Comparison of ENCODE assay signal across 39 cellular contexts in genomic region chr12:114334395-114334794, GRCh38.
"Had no signal": no experiment of that assay in that cellular context is flagged by ENCODE, and none has a peak within 500 bp of the region (broad histone marks: within the 10 kb centered on the region; RNA-seq: fewer than 3 reads in every experiment).

No MANE protein-coding gene starts in this region.

- H3K4me1 ChIP-seq: adrenal gland, ascending aorta, body of pancreas, breast epithelium had no signal

- H3K4me1 Mint-ChIP-seq: activated naive CD4-positive, alpha-beta T cell treated with anti-CD3 and anti-CD28 coated beads, Interleukin-2, amount 10 ng/mL, durations not matched to agents 7 days and 5 days; activated naive CD4-positive, alpha-beta T cell treated with anti-CD3 and anti-CD28 coated beads, Interleukin-2, amount 50 U/mL, for 24 hours; activated naive CD8-positive, alpha-beta T cell treated with anti-CD3 and anti-CD28 coated beads for 36 hours; activated naive CD8-positive, alpha-beta T cell treated with anti-CD3 and anti-CD28 coated beads, Interleukin-2, amount 10 ng/mL, durations not matched to agents 7 days and 5 days; activated naive CD8-positive, alpha-beta T cell treated with anti-CD3 and anti-CD28 coated beads, Interleukin-2, amount 50 U/mL, for 24 hours; activated T-helper 17 cell treated with anti-CD3 and anti-CD28 coated beads, Interleukin-2, amount 50 U/mL, for 72 hours; brain; central memory CD8-positive, alpha-beta T cell had no signal

- ATAC-seq: activated naive CD4-positive, alpha-beta T cell treated with anti-CD3 and anti-CD28 coated beads, Interleukin-2, amount 50 U/mL, for 72 hours; activated naive CD8-positive, alpha-beta T cell treated with anti-CD3 and anti-CD28 coated beads, Interleukin-2, amount 50 U/mL, for 24 hours; activated T-cell treated with anti-CD3 and anti-CD28 coated beads, Interleukin-2, amount 50 U/mL, for 4 hours; activated T-cell treated with anti-CD3 and anti-CD28 coated beads, Interleukin-2, amount 50 U/mL, for 72 hours; activated T-helper 17 cell treated with anti-CD3 and anti-CD28 coated beads, Interleukin-2, amount 50 U/mL, for 72 hours; body of pancreas had no signal

- H3K9me3 ChIP-seq: adrenal gland, ascending aorta, breast epithelium had no signal

- H3K36me3 ChIP-seq: adrenal gland, ascending aorta, brain microvascular endothelial cell, breast epithelium had no signal

- DNase-seq: activated effector memory CD4-positive, alpha-beta T cell treated with anti-CD3 and anti-CD28 coated beads, Interleukin-2, amount 50 U/mL, for 16 hours; activated effector memory CD4-positive, alpha-beta T cell treated with Interleukin-2 at 50 U/mL for 16 hours; activated gamma-delta T cell; activated gamma-delta T cell treated with Interleukin-2 at 50 U/mL for 16 hours; activated naive CD4-positive, alpha-beta T cell; activated naive CD4-positive, alpha-beta T cell treated with anti-CD3 and anti-CD28 coated beads for 36 hours; activated naive CD4-positive, alpha-beta T cell treated with anti-CD3 and anti-CD28 coated beads, Interleukin-2, amount 10 ng/mL, durations not matched to agents 7 days and 5 days; activated naive CD4-positive, alpha-beta T cell treated with anti-CD3 and anti-CD28 coated beads, Interleukin-2, amount 50 U/mL, for 16 hours; activated naive CD4-positive, alpha-beta T cell treated with Interleukin-2 at 50 U/mL for 16 hours; activated naive CD8-positive, alpha-beta T cell treated with anti-CD3 and anti-CD28 coated beads for 36 hours; activated naive CD8-positive, alpha-beta T cell treated with anti-CD3 and anti-CD28 coated beads, Interleukin-2, amount 10 ng/mL, durations not matched to agents 7 days and 5 days; activated naive CD8-positive, alpha-beta T cell treated with anti-CD3 and anti-CD28 coated beads, Interleukin-2, amount 50 U/mL, for 24 hours; activated T-cell treated with anti-CD3 and anti-CD28 coated beads, Interleukin-2, amount 50 U/mL, for 24 hours; activated T-cell treated with anti-CD3 and anti-CD28 coated beads, Interleukin-2, amount 50 U/mL, for 4 hours; activated T-cell treated with anti-CD3 and anti-CD28 coated beads, Interleukin-2, amount 50 U/mL, for 48 hours; activated T-cell treated with anti-CD3 and anti-CD28 coated beads, Interleukin-2, amount 50 U/mL, for 72 hours; adrenal gland; amniotic stem cell; amygdala; anterior cingulate cortex; aorta; body of pancreas; brain microvascular endothelial cell; caudate nucleus; central memory CD4-positive, alpha-beta T cell; cerebellar nuclear complex had no signal

- H3K27me3 ChIP-seq: ascending aorta, body of pancreas, brain microvascular endothelial cell, breast epithelium had no signal

- H3K36me3 Mint-ChIP-seq: activated naive CD4-positive, alpha-beta T cell treated with anti-CD3 and anti-CD28 coated beads, Interleukin-2, amount 10 ng/mL, durations not matched to agents 7 days and 5 days; activated naive CD4-positive, alpha-beta T cell treated with anti-CD3 and anti-CD28 coated beads, Interleukin-2, amount 50 U/mL, for 24 hours; activated naive CD8-positive, alpha-beta T cell; activated naive CD8-positive, alpha-beta T cell treated with anti-CD3 and anti-CD28 coated beads for 36 hours; activated naive CD8-positive, alpha-beta T cell treated with anti-CD3 and anti-CD28 coated beads, Interleukin-2, amount 10 ng/mL, durations not matched to agents 7 days and 5 days; brain had no signal

- H3K27ac ChIP-seq: adrenal gland, ascending aorta, body of pancreas, brain microvascular endothelial cell, breast epithelium had no signal

- H3K27ac Mint-ChIP-seq: activated naive CD4-positive, alpha-beta T cell treated with anti-CD3 and anti-CD28 coated beads for 36 hours; activated naive CD4-positive, alpha-beta T cell treated with anti-CD3 and anti-CD28 coated beads, Interleukin-2, amount 10 ng/mL, durations not matched to agents 7 days and 5 days; activated naive CD4-positive, alpha-beta T cell treated with anti-CD3 and anti-CD28 coated beads, Interleukin-2, amount 50 U/mL, for 24 hours; activated naive CD4-positive, alpha-beta T cell treated with anti-CD3 and anti-CD28 coated beads, Interleukin-2, amount 50 U/mL, for 72 hours; activated naive CD8-positive, alpha-beta T cell; activated naive CD8-positive, alpha-beta T cell treated with anti-CD3 and anti-CD28 coated beads for 36 hours; activated naive CD8-positive, alpha-beta T cell treated with anti-CD3 and anti-CD28 coated beads, Interleukin-2, amount 10 ng/mL, durations not matched to agents 7 days and 5 days; activated naive CD8-positive, alpha-beta T cell treated with anti-CD3 and anti-CD28 coated beads, Interleukin-2, amount 50 U/mL, for 24 hours; activated T-cell treated with anti-CD3 and anti-CD28 coated beads, Interleukin-2, amount 50 U/mL, for 24 hours; activated T-cell treated with anti-CD3 and anti-CD28 coated beads, Interleukin-2, amount 50 U/mL, for 72 hours; activated T-helper 1 cell treated with anti-CD3 and anti-CD28 coated beads, Interleukin-12 subunit alpha, Interleukin-12 subunit beta, Interleukin-2, Interleukin-4 antibody, amounts not matched to agents 30 ng/mL and 10 ng/mL and 1 ng/mL, durations not matched to agents 14 hours and 24 hours and 36 hours; activated T-helper 17 cell treated with anti-CD3 and anti-CD28 coated beads, Interleukin-2, amount 50 U/mL, for 72 hours; activated T-helper 2 cell treated with anti-CD3 and anti-CD28 coated beads, Interferon-gamma antibody, Interleukin-2, Interleukin-4, amounts not matched to agents 10 μg/mL and 5 μg/mL and 100 μg/mL, durations not matched to agents 14 hours and 24 hours and 36 hours had no signal

- FAIRE-seq: astrocyte, bronchial epithelial cell, colon had no signal

- H3K4me3 Mint-ChIP-seq: activated naive CD4-positive, alpha-beta T cell treated with anti-CD3 and anti-CD28 coated beads for 36 hours; activated naive CD4-positive, alpha-beta T cell treated with anti-CD3 and anti-CD28 coated beads, Interleukin-2, amount 10 ng/mL, durations not matched to agents 7 days and 5 days; activated naive CD4-positive, alpha-beta T cell treated with anti-CD3 and anti-CD28 coated beads, Interleukin-2, amount 50 U/mL, for 24 hours; activated naive CD8-positive, alpha-beta T cell; activated naive CD8-positive, alpha-beta T cell treated with anti-CD3 and anti-CD28 coated beads for 36 hours; activated naive CD8-positive, alpha-beta T cell treated with anti-CD3 and anti-CD28 coated beads, Interleukin-2, amount 10 ng/mL, durations not matched to agents 7 days and 5 days; activated naive CD8-positive, alpha-beta T cell treated with anti-CD3 and anti-CD28 coated beads, Interleukin-2, amount 50 U/mL, for 24 hours; activated T-cell treated with anti-CD3 and anti-CD28 coated beads, Interleukin-2, amount 50 U/mL, for 24 hours; activated T-cell treated with anti-CD3 and anti-CD28 coated beads, Interleukin-2, amount 50 U/mL, for 4 hours; activated T-cell treated with anti-CD3 and anti-CD28 coated beads, Interleukin-2, amount 50 U/mL, for 72 hours; activated T-helper 1 cell treated with anti-CD3 and anti-CD28 coated beads, Interleukin-12 subunit alpha, Interleukin-12 subunit beta, Interleukin-2, Interleukin-4 antibody, amounts not matched to agents 30 ng/mL and 10 ng/mL and 1 ng/mL, durations not matched to agents 14 hours and 24 hours and 36 hours; activated T-helper 17 cell treated with anti-CD3 and anti-CD28 coated beads, Interleukin-2, amount 50 U/mL, for 72 hours; brain; central memory CD8-positive, alpha-beta T cell had no signal

- H3K4me3 ChIP-seq: adrenal gland, ascending aorta, body of pancreas, breast epithelium had no signal

- H3K27me3 Mint-ChIP-seq: activated naive CD4-positive, alpha-beta T cell treated with anti-CD3 and anti-CD28 coated beads, Interleukin-2, amount 10 ng/mL, durations not matched to agents 7 days and 5 days; activated naive CD8-positive, alpha-beta T cell treated with anti-CD3 and anti-CD28 coated beads, Interleukin-2, amount 10 ng/mL, durations not matched to agents 7 days and 5 days had no signal
